8 cellular contexts compared by ENCODE assay signal in genomic region chrX:150683536-150684146, GRCh38. TPM values are rescaled to one million over a fixed set of nuclear protein-coding genes. Genes with fewer than 3 reads are reported as not detected.
A peak's percentile ranks its signal among the peaks of the same experiment; 100 is the strongest.
DNase-seq lines count a peak whose midpoint lies in the region; ATAC-seq, FAIRE-seq and TF ChIP-seq lines count a peak whose summit lies in the region.

No MANE protein-coding gene starts in this region.

- H3K9me3 Mint-ChIP-seq in activated T-helper 17 cell treated with anti-CD3 and anti-CD28 coated beads, Interleukin-2, amount 50 U/mL, for 72 hours: no peaks in the 10 kb centered on the region

- in situ Hi-C loops in ACHN (cut with HindIII; ENCODE audit: low pct_ligation_motif_present, low pct_unique_long_range_greater_than_20kb, low sequenced_read_pairs): no loop called here
- in situ Hi-C loops in HepG2 (cut with HindIII; ENCODE audit: extremely low pct_ligation_motif_present, low pct_unique_long_range_greater_than_20kb): loop anchor here (10.0 to 25.0 kb wide), 2 partner anchors 139 to 721 kb away; no protein-coding TSS in a partner anchor

- CTCF ChIA-PET in HepG2 (lab: Yijun Ruan, JAX; ENCODE audit: low intra/inter-chr PET ratio, low total read pairs): interaction anchor here (1.3 to 2.4 kb wide), 2 partner anchors 34 to 139 kb away, joined by 4 to 14 read pairs; no protein-coding TSS in a partner anchor

- no peak overlapping the region for H2AFZ ChIP-seq in HepG2 (ENCODE audit: low read length)

- H4K20me1 ChIP-seq in HepG2 (ENCODE audit: insufficient read depth, low read length): no peaks in the 10 kb centered on the region

- intact Hi-C loops in HepG2 (cut with micrococcal nuclease; ENCODE audit: unreplicated experiment): loop anchor here (2.0 kb wide), 1 partner anchor 33 kb away; no protein-coding TSS in a partner anchor

- no peak for TF ChIP-seq POLR2A in HepG2 (IDR thresholded peaks at IDR 0.05; ENCODE audit: insufficient read depth in 1 of 2, low read depth in 2 of 2, low read length in 2 of 2)

- no peak overlapping the region for H3K27ac ChIP-seq in HepG2 (ENCODE audit: extremely low read length, insufficient read depth, low read length)

- POLR2A ChIA-PET in HepG2 (lab: Yijun Ruan, JAX): no interaction called here

- BruUV-seq in HepG2 (replicated peaks; lab: Mats Ljungman, UMichigan): no TSS peak

- no peaks in the 10 kb centered on the region for H3K27me3 ChIP-seq in HepG2 (ENCODE audit: control insufficient read depth in 1 of 2, insufficient read depth in 2 of 2, low read length in 2 of 2)

- no peaks in the 10 kb centered on the region for H3K79me2 ChIP-seq in HepG2 (ENCODE audit: insufficient read depth, low read length)

- WGBS in HepG2 (ENCODE audit: low lambda C conversion rate): 30% methylated on average over 6 of the region's 7 CpGs

- H3K4me2 ChIP-seq in HepG2 (ENCODE audit: low read depth, low read length): no peak overlapping the region

- TF ChIP-seq RAD21 in HepG2 (CRISPR knock-in tag; IDR thresholded peaks at IDR 0.05): no peak

- no peaks in the 10 kb centered on the region for H3K36me3 Mint-ChIP-seq in activated T-helper 17 cell treated with anti-CD3 and anti-CD28 coated beads, Interleukin-2, amount 50 U/mL, for 72 hours (ENCODE audit: low read depth)

- no peaks in the 10 kb centered on the region for H3K36me3 ChIP-seq in HepG2 (replicated peaks in 1 of 2; ENCODE audit: control insufficient read depth in 1 of 2, insufficient read depth in 2 of 2, low read length in 2 of 2)

- H3K9ac ChIP-seq in HepG2 (ENCODE audit: insufficient read depth, low read depth, low read length): no peak overlapping the region

- peak; percentile 50 for TF ChIP-seq CTCF in HepG2 (CRISPR knock-in tag; IDR thresholded peaks at IDR 0.05)

- no peaks in the 10 kb centered on the region for H3K9me3 ChIP-seq in HepG2 (ENCODE audit: low read length)

- peak overlapping the region; percentile 15 for H3K27ac Mint-ChIP-seq in activated T-helper 17 cell treated with anti-CD3 and anti-CD28 coated beads, Interleukin-2, amount 50 U/mL, for 72 hours

- TF ChIP-seq EP300 in HepG2 (IDR thresholded peaks at IDR 0.05; ENCODE audit: low read depth in 2 of 2, low read length in 2 of 2) (no peak), HepG2 (CRISPR knock-in tag; IDR thresholded peaks at IDR 0.05; ENCODE audit: borderline replicate concordance) (no peak)

- H3K4me3 Mint-ChIP-seq in activated T-helper 17 cell treated with anti-CD3 and anti-CD28 coated beads, Interleukin-2, amount 50 U/mL, for 72 hours: no peak overlapping the region

- peak; percentile 48 for ATAC-seq in activated T-helper 17 cell treated with anti-CD3 and anti-CD28 coated beads, Interleukin-2, amount 50 U/mL, for 72 hours (replicated peaks)
- ATAC-seq in HepG2: no peak

- no peaks in the 10 kb centered on the region for H3K27me3 Mint-ChIP-seq in activated T-helper 17 cell treated with anti-CD3 and anti-CD28 coated beads, Interleukin-2, amount 50 U/mL, for 72 hours

- no peaks in the 10 kb centered on the region for H3K4me1 ChIP-seq in HepG2 (ENCODE audit: insufficient read depth, low read length)

- FAIRE-seq in HepG2 (lab: Jason Lieb, UNC): no peak

- no peak overlapping the region for H3K4me3 ChIP-seq in HepG2 (replicated peaks in 1 of 3; ENCODE audit: insufficient read depth in 1 of 3, low read depth in 2 of 3, low read length in 3 of 3)

- DNase-seq in ACHN: peak; percentile 33
- peak; percentile 69 for DNase-seq in ELR (ENCODE audit: low read depth)
- DNase-seq in NCI-H146 (lab: John Stamatoyannopoulos, UW): peak; percentile 52
- DNase-seq in HepG2 (ENCODE audit: low spot score): peak; percentile 26
- no peak for DNase-seq in dedifferentiated amniotic fluid mesenchymal stem cell (ENCODE audit: extremely low spot score)
- DNase-seq in activated T-cell treated with anti-CD3 and anti-CD28 coated beads, Interleukin-2, amount 50 U/mL, for 1 hour: no peak
- DNase-seq in T-helper 9 cell: no peak

- peaks cover 5% of the 10 kb centered on the region for H3K4me1 Mint-ChIP-seq in activated T-helper 17 cell treated with anti-CD3 and anti-CD28 coated beads, Interleukin-2, amount 50 U/mL, for 72 hours

TF ChIP-seq in HepG2, 621 proteins besides CTCF, POLR2A, EP300 and RAD21:
- TF ChIP-seq GABPB1 (CRISPR knock-in tag; IDR thresholded peaks at IDR 0.05): no peak
- TF ChIP-seq GFI1 (CRISPR knock-in tag; IDR thresholded peaks at IDR 0.05; ENCODE audit: borderline replicate concordance): no peak
- TF ChIP-seq MED1 (CRISPR knock-in tag; IDR thresholded peaks at IDR 0.05): no peak
- TF ChIP-seq TCF7 (IDR thresholded peaks at IDR 0.05; ENCODE audit: low read depth): no peak
- TF ChIP-seq ZSCAN20 (CRISPR knock-in tag; IDR thresholded peaks at IDR 0.05; ENCODE audit: borderline replicate concordance): no peak
- no peak for TF ChIP-seq GATAD1 (CRISPR knock-in tag; IDR thresholded peaks at IDR 0.05)
- TF ChIP-seq SSRP1 (CRISPR knock-in tag; IDR thresholded peaks at IDR 0.05): no peak
- no peak for TF ChIP-seq YEATS4 (CRISPR knock-in tag; IDR thresholded peaks at IDR 0.05; ENCODE audit: borderline replicate concordance)
- TF ChIP-seq SIX4 (CRISPR knock-in tag; IDR thresholded peaks at IDR 0.05): no peak
- TF ChIP-seq ATF6 (CRISPR knock-in tag; conservative IDR thresholded peaks at IDR 0.05): no peak
- TF ChIP-seq ZNF263 (CRISPR knock-in tag; IDR thresholded peaks at IDR 0.05): no peak
- no peak for TF ChIP-seq RBAK (CRISPR knock-in tag; IDR thresholded peaks at IDR 0.05)
- TF ChIP-seq KDM6A (CRISPR knock-in tag; IDR thresholded peaks at IDR 0.05; ENCODE audit: low read depth): no peak
- no peak for TF ChIP-seq HOXA9 (CRISPR knock-in tag; IDR thresholded peaks at IDR 0.05; ENCODE audit: borderline replicate concordance)

RNA-seq across cellular contexts. Expression of gene MTMR1, which starts 9.6 kb away (rescaled TPM):
- total RNA-seq in activated T-helper 17 cell treated with anti-CD3 and anti-CD28 coated beads, Interleukin-2, amount 50 U/mL, for 72 hours: 10 to 100 TPM; 25.5 to 36.0 TPM
- total RNA-seq in HepG2 (2016; rRNA removed; fragmentation: Illumina TruSeq; extraction: Trizol): 11.1 and 11.3 TPM in 2 replicates
- total RNA-seq in HepG2 (2016; cell fraction: cytosol; rRNA removed; fragmentation: Illumina TruSeq; extraction: Trizol; ENCODE audit: low read depth): 4.9 and 6.2 TPM in 2 replicates
- total RNA-seq in HepG2 (2016; cell fraction: insoluble cytoplasmic fraction; rRNA removed; fragmentation: Illumina TruSeq; extraction: Trizol): 10.8 and 10.9 TPM in 2 replicates
- 6.2 and 6.4 TPM in 2 replicates for total RNA-seq in HepG2 (2016; cell fraction: membrane; rRNA removed; fragmentation: Illumina TruSeq; extraction: Trizol)
- 11.7 and 14.6 TPM in 2 replicates for total RNA-seq in HepG2 (2016; cell fraction: nucleus; rRNA removed; fragmentation: Illumina TruSeq; extraction: Trizol)
- polyA plus RNA-seq in HepG2 (2011; rRNA removed): 8.9 and 9.1 TPM in 2 replicates
- polyA plus RNA-seq in HepG2 (2011; cell fraction: cytosol; rRNA removed): 5.0 and 5.7 TPM in 2 replicates
- 20.2 and 23.1 TPM in 2 replicates for polyA plus RNA-seq in HepG2 (2011; cell fraction: nucleus; rRNA removed)
- polyA plus RNA-seq in HepG2 (2012): 6.0 and 7.7 TPM in 2 replicates
- polyA plus RNA-seq in HepG2 (2016; cell fraction: cytosol; fragmentation: Illumina TruSeq; extraction: Trizol; ENCODE audit: low read depth): 0.63 and 0.69 TPM in 2 replicates
- 9.7 and 9.8 TPM in 2 replicates for polyA plus RNA-seq in HepG2 (2016; cell fraction: insoluble cytoplasmic fraction; fragmentation: Illumina TruSeq; extraction: Trizol; ENCODE audit: low read depth)
- polyA plus RNA-seq in HepG2 (2016; cell fraction: membrane; fragmentation: Illumina TruSeq; extraction: Trizol; ENCODE audit: low read depth): 2.2 and 2.4 TPM in 2 replicates
- polyA plus RNA-seq in HepG2 (2016; cell fraction: nucleus; fragmentation: Illumina TruSeq; extraction: Trizol; ENCODE audit: insufficient read depth, low read depth): 22.9 and 26.7 TPM in 2 replicates
- polyA minus RNA-seq in HepG2 (2011; rRNA and poly(A)+ RNA removed; ENCODE audit: low replicate concordance): 8.6 and 32.8 TPM in 2 replicates
- 6.1 and 9.3 TPM in 2 replicates for polyA minus RNA-seq in HepG2 (2011; cell fraction: cytosol; rRNA and poly(A)+ RNA removed)
- 16.8 and 20.5 TPM in 2 replicates for polyA minus RNA-seq in HepG2 (2011; cell fraction: nucleus; rRNA and poly(A)+ RNA removed)

Comparison
In these comparisons a context has a peak if more than half of its experiments do, and no peak if none do; other contexts are left out.
1. DNase-seq: peak in ACHN (single experiment), ELR (single experiment), NCI-H146 (single experiment) and HepG2 (single experiment); none in dedifferentiated amniotic fluid mesenchymal stem cell (single experiment), activated T-cell treated with anti-CD3 and anti-CD28 coated beads, Interleukin-2, amount 50 U/mL, for 1 hour (single experiment) and T-helper 9 cell (single experiment).